1 cellular context compared by ENCODE assay signal in the genomic region with DNA sequence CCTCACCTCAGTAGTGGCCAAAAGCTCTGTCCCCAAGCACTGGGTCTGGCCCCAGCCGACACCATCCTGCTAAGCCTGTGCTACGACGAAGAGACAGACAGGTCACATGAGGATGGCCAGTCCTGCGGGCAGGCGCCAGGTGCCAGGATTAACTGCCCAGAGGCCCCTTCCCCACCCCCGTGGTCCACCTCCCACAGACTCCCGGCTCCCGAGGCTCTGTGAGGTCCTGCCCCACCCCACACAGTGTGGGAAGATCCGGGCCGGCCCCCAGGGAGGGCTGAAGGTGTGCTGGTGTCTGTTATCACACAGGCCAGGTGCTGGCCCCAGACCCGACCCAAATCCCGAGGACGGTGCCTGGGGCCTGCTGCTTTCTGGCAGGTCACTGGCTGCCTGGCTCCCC.
TF ChIP-seq lines count a peak whose summit lies in the region.

No MANE protein-coding gene starts in this region.

TF ChIP-seq in IMR-90, 13 proteins besides CTCF, POLR2A, EP300 and RAD21:
- no peak for TF ChIP-seq RFX5 (IDR thresholded peaks at IDR 0.05; ENCODE audit: low read depth, low read length)
